1 cellular context compared by ENCODE assay signal in genomic region chr9:93968451-93969327, GRCh38.
TF ChIP-seq lines count a peak whose summit lies in the region.

No MANE protein-coding gene starts in this region.

TF ChIP-seq in HepG2, 621 proteins besides CTCF, POLR2A, EP300 and RAD21 (continued from another document):
- TF ChIP-seq, protein P1, sequence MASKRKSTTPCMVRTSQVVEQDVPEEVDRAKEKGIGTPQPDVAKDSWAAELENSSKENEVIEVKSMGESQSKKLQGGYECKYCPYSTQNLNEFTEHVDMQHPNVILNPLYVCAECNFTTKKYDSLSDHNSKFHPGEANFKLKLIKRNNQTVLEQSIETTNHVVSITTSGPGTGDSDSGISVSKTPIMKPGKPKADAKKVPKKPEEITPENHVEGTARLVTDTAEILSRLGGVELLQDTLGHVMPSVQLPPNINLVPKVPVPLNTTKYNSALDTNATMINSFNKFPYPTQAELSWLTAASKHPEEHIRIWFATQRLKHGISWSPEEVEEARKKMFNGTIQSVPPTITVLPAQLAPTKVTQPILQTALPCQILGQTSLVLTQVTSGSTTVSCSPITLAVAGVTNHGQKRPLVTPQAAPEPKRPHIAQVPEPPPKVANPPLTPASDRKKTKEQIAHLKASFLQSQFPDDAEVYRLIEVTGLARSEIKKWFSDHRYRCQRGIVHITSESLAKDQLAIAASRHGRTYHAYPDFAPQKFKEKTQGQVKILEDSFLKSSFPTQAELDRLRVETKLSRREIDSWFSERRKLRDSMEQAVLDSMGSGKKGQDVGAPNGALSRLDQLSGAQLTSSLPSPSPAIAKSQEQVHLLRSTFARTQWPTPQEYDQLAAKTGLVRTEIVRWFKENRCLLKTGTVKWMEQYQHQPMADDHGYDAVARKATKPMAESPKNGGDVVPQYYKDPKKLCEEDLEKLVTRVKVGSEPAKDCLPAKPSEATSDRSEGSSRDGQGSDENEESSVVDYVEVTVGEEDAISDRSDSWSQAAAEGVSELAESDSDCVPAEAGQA (IDR thresholded peaks at IDR 0.05; ENCODE audit: low read depth): no peak
- TF ChIP-seq, protein P1 (CRISPR knock-in tag; IDR thresholded peaks at IDR 0.05; ENCODE audit: borderline replicate concordance): no peak
- TF ChIP-seq MYC (CRISPR knock-in tag; IDR thresholded peaks at IDR 0.05; ENCODE audit: borderline replicate concordance) (peak; percentile 32; the same call in 1 of the 2 replicates), SAP130 (CRISPR knock-in tag; IDR thresholded peaks at IDR 0.05; ENCODE audit: low read depth) (0 out of 2 replicates have a peak, but pooled peaks have one; percentile 35), MEF2D (CRISPR knock-in tag; IDR thresholded peaks at IDR 0.05) (peak; percentile 37; the same call in 1 of the 2 replicates), ZNF570 (CRISPR knock-in tag; IDR thresholded peaks at IDR 0.05; ENCODE audit: borderline replicate concordance) (no peak), SRF (IDR thresholded peaks at IDR 0.05; ENCODE audit: low read depth, low read length) (no peak), JUND (CRISPR knock-in tag; IDR thresholded peaks at IDR 0.05) (peak; percentile 87; the same call in 1 of the 2 replicates), ZNF768 (CRISPR knock-in tag; IDR thresholded peaks at IDR 0.05) (0 out of 2 replicates have a peak, but pooled peaks have one; percentile 10), ZNF451 (CRISPR knock-in tag; IDR thresholded peaks at IDR 0.05) (no peak), HDAC6 (IDR thresholded peaks at IDR 0.05; ENCODE audit: low read depth, low read length) (no peak), FOXA3 (CRISPR knock-in tag; IDR thresholded peaks at IDR 0.05) (peak; percentile 34; the same call in 1 of the 2 replicates), FOSL1 (CRISPR knock-in tag; IDR thresholded peaks at IDR 0.05; ENCODE audit: borderline replicate concordance) (peak; percentile 78; the same call in 1 of the 2 replicates), KDM2A (CRISPR knock-in tag; IDR thresholded peaks at IDR 0.05; ENCODE audit: borderline replicate concordance, low read depth) (0 out of 2 replicates have a peak, but pooled peaks have one; percentile 20), ZNF20 (CRISPR knock-in tag; IDR thresholded peaks at IDR 0.05) (no peak), ISX (CRISPR knock-in tag; conservative IDR thresholded peaks at IDR 0.05) (no peak), ZNF296 (CRISPR knock-in tag; conservative IDR thresholded peaks at IDR 0.05) (no peak)
- TF ChIP-seq, protein P2, sequence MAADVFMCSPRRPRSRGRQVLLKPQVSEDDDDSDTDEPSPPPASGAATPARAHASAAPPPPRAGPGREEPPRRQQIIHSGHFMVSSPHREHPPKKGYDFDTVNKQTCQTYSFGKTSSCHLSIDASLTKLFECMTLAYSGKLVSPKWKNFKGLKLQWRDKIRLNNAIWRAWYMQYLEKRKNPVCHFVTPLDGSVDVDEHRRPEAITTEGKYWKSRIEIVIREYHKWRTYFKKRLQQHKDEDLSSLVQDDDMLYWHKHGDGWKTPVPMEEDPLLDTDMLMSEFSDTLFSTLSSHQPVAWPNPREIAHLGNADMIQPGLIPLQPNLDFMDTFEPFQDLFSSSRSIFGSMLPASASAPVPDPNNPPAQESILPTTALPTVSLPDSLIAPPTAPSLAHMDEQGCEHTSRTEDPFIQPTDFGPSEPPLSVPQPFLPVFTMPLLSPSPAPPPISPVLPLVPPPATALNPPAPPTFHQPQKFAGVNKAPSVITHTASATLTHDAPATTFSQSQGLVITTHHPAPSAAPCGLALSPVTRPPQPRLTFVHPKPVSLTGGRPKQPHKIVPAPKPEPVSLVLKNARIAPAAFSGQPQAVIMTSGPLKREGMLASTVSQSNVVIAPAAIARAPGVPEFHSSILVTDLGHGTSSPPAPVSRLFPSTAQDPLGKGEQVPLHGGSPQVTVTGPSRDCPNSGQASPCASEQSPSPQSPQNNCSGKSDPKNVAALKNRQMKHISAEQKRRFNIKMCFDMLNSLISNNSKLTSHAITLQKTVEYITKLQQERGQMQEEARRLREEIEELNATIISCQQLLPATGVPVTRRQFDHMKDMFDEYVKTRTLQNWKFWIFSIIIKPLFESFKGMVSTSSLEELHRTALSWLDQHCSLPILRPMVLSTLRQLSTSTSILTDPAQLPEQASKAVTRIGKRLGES (CRISPR knock-in tag; IDR thresholded peaks at IDR 0.05; ENCODE audit: borderline replicate concordance): no peak
